Comparison of ENCODE assay signal across 28 cellular contexts in the genomic region with DNA sequence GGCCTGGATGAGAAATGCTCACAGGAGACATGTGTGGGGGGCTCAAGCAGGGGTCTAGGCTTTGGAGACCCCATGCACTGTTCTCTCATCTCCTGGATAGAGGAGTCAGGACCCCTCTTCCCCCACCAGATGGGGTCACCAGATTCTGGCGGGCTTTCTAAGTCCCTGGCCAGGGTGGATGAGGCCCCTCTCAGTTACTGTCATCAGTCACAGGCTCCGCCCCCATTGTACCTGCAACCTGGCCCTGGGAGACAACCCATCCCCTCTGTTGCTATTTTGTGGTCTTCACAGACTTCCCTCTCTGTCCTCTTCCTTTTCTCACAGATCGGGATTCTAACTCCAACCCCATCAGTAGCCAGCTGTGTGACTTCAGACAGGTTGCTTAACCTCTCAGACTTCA.
"Had no signal": no experiment of that assay in that cellular context is flagged by ENCODE, and none has a peak within 500 bp of the region (broad histone marks: within the 10 kb centered on the region; RNA-seq: fewer than 3 reads in every experiment).

No MANE protein-coding gene starts in this region.

- H3K27ac ChIP-seq: breast epithelium, Peyer's patch had no signal

- H3K4me3 ChIP-seq: breast epithelium, Peyer's patch had no signal

- ATAC-seq: T-helper 17 cell had no signal

- H3K36me3 ChIP-seq: adrenal gland, breast epithelium, Peyer's patch had no signal

- H3K27ac Mint-ChIP-seq: activated B cell treated with CpG ODN at 0.5 μM for 24 hours; activated CD4-positive, alpha-beta memory T cell treated with anti-CD3 and anti-CD28 coated beads for 36 hours; activated CD4-positive, alpha-beta T cell treated with anti-CD3 and anti-CD28 coated beads, Interleukin-2, amount 10 ng/mL, durations not matched to agents 7 days and 5 days; activated naive CD4-positive, alpha-beta T cell treated with anti-CD3 and anti-CD28 coated beads, Interleukin-2, amount 10 ng/mL, durations not matched to agents 7 days and 5 days; activated naive CD8-positive, alpha-beta T cell treated with anti-CD3 and anti-CD28 coated beads for 36 hours; activated T-helper 2 cell treated with anti-CD3 and anti-CD28 coated beads, Interferon-gamma antibody, Interleukin-2, Interleukin-4, amounts not matched to agents 10 μg/mL and 5 μg/mL and 100 μg/mL, durations not matched to agents 14 hours and 24 hours and 36 hours; T-helper 17 cell had no signal

- H3K36me3 Mint-ChIP-seq: activated CD4-positive, alpha-beta memory T cell treated with anti-CD3 and anti-CD28 coated beads for 36 hours; activated naive CD4-positive, alpha-beta T cell treated with anti-CD3 and anti-CD28 coated beads, Interleukin-2, amount 10 ng/mL, durations not matched to agents 7 days and 5 days; activated naive CD8-positive, alpha-beta T cell treated with anti-CD3 and anti-CD28 coated beads for 36 hours had no signal

- H3K9me3 Mint-ChIP-seq: activated B cell treated with CpG ODN at 0.5 μM for 24 hours; activated CD4-positive, alpha-beta memory T cell treated with anti-CD3 and anti-CD28 coated beads for 36 hours; activated CD4-positive, alpha-beta T cell treated with anti-CD3 and anti-CD28 coated beads, Interleukin-2, amount 10 ng/mL, durations not matched to agents 7 days and 5 days; activated naive CD4-positive, alpha-beta T cell treated with anti-CD3 and anti-CD28 coated beads, Interleukin-2, amount 10 ng/mL, durations not matched to agents 7 days and 5 days; activated naive CD8-positive, alpha-beta T cell treated with anti-CD3 and anti-CD28 coated beads for 36 hours; activated T-helper 2 cell treated with anti-CD3 and anti-CD28 coated beads, Interferon-gamma antibody, Interleukin-2, Interleukin-4, amounts not matched to agents 10 μg/mL and 5 μg/mL and 100 μg/mL, durations not matched to agents 14 hours and 24 hours and 36 hours had no signal

- H3K4me3 Mint-ChIP-seq: activated B cell treated with CpG ODN at 0.5 μM for 24 hours; activated CD4-positive, alpha-beta memory T cell treated with anti-CD3 and anti-CD28 coated beads for 36 hours; activated CD4-positive, alpha-beta T cell treated with anti-CD3 and anti-CD28 coated beads, Interleukin-2, amount 10 ng/mL, durations not matched to agents 7 days and 5 days; activated naive CD4-positive, alpha-beta T cell treated with anti-CD3 and anti-CD28 coated beads, Interleukin-2, amount 10 ng/mL, durations not matched to agents 7 days and 5 days; activated naive CD8-positive, alpha-beta T cell treated with anti-CD3 and anti-CD28 coated beads for 36 hours; T-helper 17 cell had no signal

- H3K9me3 ChIP-seq: adrenal gland, breast epithelium, Peyer's patch had no signal

- DNase-seq: activated B cell treated with CpG ODN at 0.5 μM for 24 hours; activated CD4-positive, alpha-beta memory T cell treated with anti-CD3 and anti-CD28 coated beads for 36 hours; activated CD4-positive, alpha-beta T cell treated with anti-CD3 and anti-CD28 coated beads for 1 hour; activated CD4-positive, alpha-beta T cell treated with anti-CD3 and anti-CD28 coated beads, Interleukin-2, amount 10 ng/mL, durations not matched to agents 7 days and 5 days; activated gamma-delta T cell treated with Interleukin-2 at 50 U/mL for 16 hours; activated naive CD4-positive, alpha-beta T cell treated with anti-CD3 and anti-CD28 coated beads, Interleukin-2, amount 10 ng/mL, durations not matched to agents 7 days and 5 days; activated naive CD8-positive, alpha-beta T cell treated with anti-CD3 and anti-CD28 coated beads for 36 hours; activated T-cell treated with anti-CD3 and anti-CD28 coated beads for 4 hours; activated T-cell treated with anti-CD3 and anti-CD28 coated beads, Interleukin-2, amount 50 U/mL, for 48 hours; anterior cingulate cortex; central memory CD4-positive, alpha-beta T cell; Kasumi-1; KBM-7; NCI-H1105 treated with DMSO at 0.1 percent for 48 hours; NCI-H1436 treated with DMSO at 0.1 percent for 48 hours; NCI-H187; NCI-H2081; NCI-H510A treated with DMSO at 0.1 percent for 48 hours; NCI-H69; NK-92 treated with Interleukin-12 subunit alpha and Interleukin-12 subunit beta, amount 100 ng/mL, for 24 hours; OCI-M1; Peyer's patch; SIG-M5; T-helper 17 cell; T-helper 9 cell had no signal
